In genomic region chr6:35213824-35214756, GRCh38 we compare ENCODE assay signal across 1 cellular context.
TF ChIP-seq lines count a peak whose summit lies in the region.

TSS of gene SCUBE3 (plus strand) at chr6:35213956. CDS start at chr6:35214419, 463 bp downstream.

TF ChIP-seq in HEK293, 187 proteins besides CTCF, POLR2A, EP300 and RAD21 (continued from another document):
- TF ChIP-seq ZNF645 (tag by site-specific recombination; IDR thresholded peaks at IDR 0.05): no peak
- peak; percentile 62 for TF ChIP-seq ZNF366 (tag by site-specific recombination; conservative IDR thresholded peaks at IDR 0.05)
- peak; percentile 64 for TF ChIP-seq IKZF3 (tag by site-specific recombination; IDR thresholded peaks at IDR 0.05)
- TF ChIP-seq ZNF560 (tag by site-specific recombination; IDR thresholded peaks at IDR 0.05; ENCODE audit: borderline replicate concordance): no peak
- no peak for TF ChIP-seq ZNF23 (tag by site-specific recombination; IDR thresholded peaks at IDR 0.05; ENCODE audit: borderline replicate concordance)
